ENCODE assay signal across 1 cellular context in the genomic region with DNA sequence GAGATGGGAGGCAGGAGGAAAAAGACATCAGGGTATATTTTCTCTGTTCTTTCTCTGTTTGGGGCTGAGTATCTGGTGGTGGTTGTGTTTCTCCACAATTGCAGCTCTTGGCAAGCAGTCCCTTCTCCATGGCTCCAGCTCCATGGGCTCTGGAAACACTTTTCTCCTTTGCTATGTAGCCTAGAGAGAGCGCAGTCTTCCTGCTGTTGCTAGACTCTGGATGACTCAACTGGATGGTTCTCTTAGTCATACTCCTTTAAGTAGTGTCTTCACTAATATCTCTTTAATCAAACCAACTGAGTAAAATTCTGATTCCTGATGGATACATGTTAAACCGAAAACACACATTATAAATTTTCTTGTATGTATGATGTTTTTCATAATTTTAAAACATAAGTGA.
TF ChIP-seq lines count a peak whose summit lies in the region.

No MANE protein-coding gene starts in this region.

TF ChIP-seq in HepG2, 621 proteins besides CTCF, POLR2A, EP300 and RAD21:
- TF ChIP-seq PRDM15 (CRISPR knock-in tag; IDR thresholded peaks at IDR 0.05) (no peak), TOE1 (CRISPR knock-in tag; IDR thresholded peaks at IDR 0.05) (no peak), ZNF776 (CRISPR knock-in tag; IDR thresholded peaks at IDR 0.05) (no peak)
- TF ChIP-seq, protein P1, sequence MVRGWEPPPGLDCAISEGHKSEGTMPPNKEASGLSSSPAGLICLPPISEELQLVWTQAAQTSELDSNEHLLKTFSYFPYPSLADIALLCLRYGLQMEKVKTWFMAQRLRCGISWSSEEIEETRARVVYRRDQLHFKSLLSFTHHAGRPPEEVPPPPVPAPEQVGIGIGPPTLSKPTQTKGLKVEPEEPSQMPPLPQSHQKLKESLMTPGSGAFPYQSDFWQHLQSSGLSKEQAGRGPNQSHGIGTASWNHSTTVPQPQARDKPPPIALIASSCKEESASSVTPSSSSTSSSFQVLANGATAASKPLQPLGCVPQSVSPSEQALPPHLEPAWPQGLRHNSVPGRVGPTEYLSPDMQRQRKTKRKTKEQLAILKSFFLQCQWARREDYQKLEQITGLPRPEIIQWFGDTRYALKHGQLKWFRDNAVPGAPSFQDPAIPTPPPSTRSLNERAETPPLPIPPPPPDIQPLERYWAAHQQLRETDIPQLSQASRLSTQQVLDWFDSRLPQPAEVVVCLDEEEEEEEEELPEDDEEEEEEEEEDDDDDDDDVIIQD (CRISPR knock-in tag; IDR thresholded peaks at IDR 0.05; ENCODE audit: low read depth) = no peak
